21 cellular contexts compared by ENCODE assay signal in genomic region chr22:20580611-20581502, GRCh38.
A peak's percentile ranks its signal among the peaks of the same experiment; 100 is the strongest.
DNase-seq lines count a peak whose midpoint lies in the region; ATAC-seq and TF ChIP-seq lines count a peak whose summit lies in the region.
"Had no signal": no experiment of that assay in that cellular context is flagged by ENCODE, and none has a peak within 500 bp of the region (broad histone marks: within the 10 kb centered on the region; RNA-seq: fewer than 3 reads in every experiment).

No MANE protein-coding gene starts in this region.

- peaks cover 0 to 29% (median 4%) of the 10 kb centered on the region in 5 donors for H3K36me3 Mint-ChIP-seq in naive thymus-derived CD4-positive, alpha-beta T cell

- H3K4me3 ChIP-seq in RWPE2 (ENCODE audit: severe bottlenecking) (no peak overlapping the region), upper lobe of right lung (no peak overlapping the region)
- H3K4me3 ChIP-seq in naive thymus-derived CD4-positive, alpha-beta T cell (ENCODE audit: low read length): no peak overlapping the region
- H3K4me3 ChIP-seq: esophagus squamous epithelium, gastroesophageal sphincter, smooth muscle cell, stomach, transverse colon had no signal

- no peaks in the 10 kb centered on the region for H3K27me3 Mint-ChIP-seq in naive thymus-derived CD4-positive, alpha-beta T cell

- POLR2A ChIA-PET in naive thymus-derived CD4-positive, alpha-beta T cell (lab: Charles Lee): interaction anchor here (0.7 to 1.6 kb wide), 4 partner anchors 9 to 11 kb away, joined by 3 to 10 read pairs (median 6); no protein-coding TSS in a partner anchor

- peaks cover 89% of the 10 kb centered on the region for H3K36me3 ChIP-seq in RWPE2 (ENCODE audit: low read depth)
- peaks cover 20 to 96% (median 39%) of the 10 kb centered on the region in 3 experiments for H3K36me3 ChIP-seq in naive thymus-derived CD4-positive, alpha-beta T cell (ENCODE audit: control insufficient read depth in 2 of 3, insufficient read depth in 3 of 3, low read length in 3 of 3)
- peaks cover 85% of the 10 kb centered on the region for H3K36me3 ChIP-seq in upper lobe of right lung

- H3K27ac Mint-ChIP-seq in naive thymus-derived CD4-positive, alpha-beta T cell: peak overlapping the region; percentile 15 to 83 (median 71)

- H3K9me3 ChIP-seq in RWPE2 (ENCODE audit: severe bottlenecking) (no peaks in the 10 kb centered on the region), upper lobe of right lung (no peaks in the 10 kb centered on the region)
- no peaks in the 10 kb centered on the region for H3K9me3 ChIP-seq in naive thymus-derived CD4-positive, alpha-beta T cell (ENCODE audit: control insufficient read depth in 2 of 3, low read length in 3 of 3)
- H3K9me3 ChIP-seq: Caco-2, esophagus squamous epithelium, gastroesophageal sphincter, stomach, transverse colon had no signal

- H3K4me1 ChIP-seq in RWPE2 (ENCODE audit: insufficient read depth, poor library complexity, severe bottlenecking): no peaks in the 10 kb centered on the region
- H3K4me1 ChIP-seq in naive thymus-derived CD4-positive, alpha-beta T cell (ENCODE audit: control insufficient read depth in 2 of 2, insufficient read depth in 2 of 2, low read length in 2 of 2): peaks cover 4 to 44% of the 10 kb centered on the region in 2 donors
- peaks cover 12% of the 10 kb centered on the region for H3K4me1 ChIP-seq in upper lobe of right lung
- H3K4me1 ChIP-seq: Caco-2 had no signal

- no peaks in the 10 kb centered on the region for H3K9me3 Mint-ChIP-seq in naive thymus-derived CD4-positive, alpha-beta T cell

- DNase-seq in Right ventricle myocardium superior: peak; percentile 20
- no peak for DNase-seq in left cardiac atrium
- peak; percentile 32 for DNase-seq in RWPE2 (ENCODE audit: low spot score)
- peak in 1 of 9 donors; percentile 6 for DNase-seq in naive thymus-derived CD4-positive, alpha-beta T cell
- DNase-seq in omental fat pad (ENCODE audit: low spot score): no peak
- no peak for DNase-seq in upper lobe of right lung
- DNase-seq: activated CD4-positive, CD25-positive, alpha-beta regulatory T cell treated with anti-CD3 and anti-CD28 coated beads, Interleukin-2, amount 50 U/mL, for 72 hours; Caco-2; effector CD8-positive, alpha-beta T cell; esophagus squamous epithelium; NCI-H1417; NCI-H510A; NK-92 treated with Interleukin-12 subunit alpha and Interleukin-12 subunit beta, amount 100 ng/mL, for 24 hours; stimulated activated CD4-positive, alpha-beta T cell treated with anti-CD3 and anti-CD28 coated beads, Interleukin-4, amount 100 ng/mL, for 24 hours; stomach; transverse colon had no signal

- peak overlapping the region in 2 of 10 donors; percentile 21 to 38 for H3K4me3 Mint-ChIP-seq in naive thymus-derived CD4-positive, alpha-beta T cell

- no peak overlapping the region for H3K27ac ChIP-seq in RWPE2 (ENCODE audit: poor library complexity, severe bottlenecking)
- H3K27ac ChIP-seq in naive thymus-derived CD4-positive, alpha-beta T cell (ENCODE audit: low read depth, low read length): no peak overlapping the region
- no peak overlapping the region for H3K27ac ChIP-seq in upper lobe of right lung
- H3K27ac ChIP-seq: esophagus squamous epithelium, gastroesophageal sphincter, stomach, transverse colon had no signal

- CTCF ChIA-PET in naive thymus-derived CD4-positive, alpha-beta T cell (lab: Charles Lee): interaction anchor here (0.6 to 1.7 kb wide), 5 partner anchors 8 to 122 kb away, joined by 3 to 4 read pairs (median 3); no protein-coding TSS in a partner anchor

- no peaks in the 10 kb centered on the region for H3K27me3 ChIP-seq in RWPE2 (ENCODE audit: insufficient read depth, poor library complexity, severe bottlenecking)
- no peaks in the 10 kb centered on the region for H3K27me3 ChIP-seq in naive thymus-derived CD4-positive, alpha-beta T cell (ENCODE audit: control insufficient read depth in 2 of 2, insufficient read depth in 2 of 2, low read length in 2 of 2)
- H3K27me3 ChIP-seq in upper lobe of right lung: no peaks in the 10 kb centered on the region
- H3K27me3 ChIP-seq: esophagus squamous epithelium, gastroesophageal sphincter, stomach, transverse colon had no signal

- intact Hi-C loops in Right ventricle myocardium superior (cut with DNase I) (no loop called here), left cardiac atrium (cut with DNase I) (no loop called here), upper lobe of right lung (cut with DNase I) (no loop called here)
- intact Hi-C loops in naive thymus-derived CD4-positive, alpha-beta T cell (cut with micrococcal nuclease): no loop called here

- H3K4me1 Mint-ChIP-seq in naive thymus-derived CD4-positive, alpha-beta T cell: peaks cover 19 to 56% (median 48%) of the 10 kb centered on the region in 7 donors

- no peak for TF ChIP-seq CTCF in RWPE2 (IDR thresholded peaks at IDR 0.05; ENCODE audit: poor library complexity, severe bottlenecking)
- no peak for TF ChIP-seq CTCF in omental fat pad (IDR thresholded peaks at IDR 0.05)
- TF ChIP-seq CTCF in upper lobe of right lung (IDR thresholded peaks at IDR 0.05): no peak

- ATAC-seq in Right ventricle myocardium superior (ENCODE audit: poor library complexity) (no peak), left cardiac atrium (no peak), RWPE2 (ENCODE audit: low read depth) (no peak), GM18873 (IDR thresholded peaks at IDR 0.05; ENCODE audit: low FRiP score, unreplicated experiment) (no peak), omental fat pad (ENCODE audit: low FRiP score) (no peak), upper lobe of right lung (no peak)
- no peak for ATAC-seq in naive thymus-derived CD4-positive, alpha-beta T cell
- ATAC-seq: gastroesophageal sphincter, HCT116, Panc1 had no signal

Comparison
In these comparisons a context has a peak if more than half of its experiments do, and no peak if none do; other contexts are left out.
1. DNase-seq: peak in Right ventricle myocardium superior (single experiment) and RWPE2 (single experiment); none in left cardiac atrium (single experiment), omental fat pad (single experiment) and upper lobe of right lung (single experiment).